In the genomic region with DNA sequence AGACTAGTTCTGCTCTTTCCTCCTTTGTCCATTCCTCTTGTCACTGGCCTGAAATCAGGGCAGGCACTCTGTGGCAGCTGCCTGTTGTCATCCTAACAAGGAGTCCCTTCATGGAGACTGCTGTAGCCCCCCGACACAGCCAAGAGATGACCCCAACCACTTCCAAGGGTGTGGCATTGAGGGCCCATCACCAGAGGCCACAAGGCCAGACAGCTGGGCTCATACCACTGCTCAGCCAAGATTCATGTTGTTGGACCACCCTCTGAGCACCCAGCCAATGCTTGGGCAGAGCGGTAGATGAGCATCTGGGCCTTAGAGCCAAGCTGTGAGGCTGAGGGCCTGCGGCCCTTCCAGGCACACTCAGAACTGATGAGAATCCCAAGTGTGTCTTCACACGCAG, we compare ENCODE assay signal across 1 cellular context.
TF ChIP-seq lines count a peak whose summit lies in the region.

No MANE protein-coding gene starts in this region.

TF ChIP-seq in IMR-90, 13 proteins besides CTCF, POLR2A, EP300 and RAD21:
- TF ChIP-seq CEBPB (IDR thresholded peaks at IDR 0.05; ENCODE audit: low read depth, low read length): no peak
- TF ChIP-seq MAFK (IDR thresholded peaks at IDR 0.05; ENCODE audit: low read depth, low read length): no peak
- TF ChIP-seq RCOR1 (IDR thresholded peaks at IDR 0.05; ENCODE audit: insufficient replicate concordance, low read length): no peak
- TF ChIP-seq, protein P1, sequence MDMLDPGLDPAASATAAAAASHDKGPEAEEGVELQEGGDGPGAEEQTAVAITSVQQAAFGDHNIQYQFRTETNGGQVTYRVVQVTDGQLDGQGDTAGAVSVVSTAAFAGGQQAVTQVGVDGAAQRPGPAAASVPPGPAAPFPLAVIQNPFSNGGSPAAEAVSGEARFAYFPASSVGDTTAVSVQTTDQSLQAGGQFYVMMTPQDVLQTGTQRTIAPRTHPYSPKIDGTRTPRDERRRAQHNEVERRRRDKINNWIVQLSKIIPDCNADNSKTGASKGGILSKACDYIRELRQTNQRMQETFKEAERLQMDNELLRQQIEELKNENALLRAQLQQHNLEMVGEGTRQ (IDR thresholded peaks at IDR 0.05; ENCODE audit: low read depth, low read length): no peak
- TF ChIP-seq NFE2L2 (IDR thresholded peaks at IDR 0.05; ENCODE audit: low read depth, low read length): no peak
- no peak for TF ChIP-seq MXI1 (IDR thresholded peaks at IDR 0.05; ENCODE audit: borderline replicate concordance, low read depth, low read length)
- no peak for TF ChIP-seq SMC3 (IDR thresholded peaks at IDR 0.05; ENCODE audit: low read depth, low read length)
- no peak for TF ChIP-seq MAZ (IDR thresholded peaks at IDR 0.05; ENCODE audit: borderline replicate concordance, low read depth, low read length)
- TF ChIP-seq RFX5 (IDR thresholded peaks at IDR 0.05; ENCODE audit: low read depth, low read length): no peak
- TF ChIP-seq, protein P2, sequence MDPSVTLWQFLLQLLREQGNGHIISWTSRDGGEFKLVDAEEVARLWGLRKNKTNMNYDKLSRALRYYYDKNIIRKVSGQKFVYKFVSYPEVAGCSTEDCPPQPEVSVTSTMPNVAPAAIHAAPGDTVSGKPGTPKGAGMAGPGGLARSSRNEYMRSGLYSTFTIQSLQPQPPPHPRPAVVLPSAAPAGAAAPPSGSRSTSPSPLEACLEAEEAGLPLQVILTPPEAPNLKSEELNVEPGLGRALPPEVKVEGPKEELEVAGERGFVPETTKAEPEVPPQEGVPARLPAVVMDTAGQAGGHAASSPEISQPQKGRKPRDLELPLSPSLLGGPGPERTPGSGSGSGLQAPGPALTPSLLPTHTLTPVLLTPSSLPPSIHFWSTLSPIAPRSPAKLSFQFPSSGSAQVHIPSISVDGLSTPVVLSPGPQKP (IDR thresholded peaks at IDR 0.05; ENCODE audit: borderline replicate concordance, low read depth, low read length): no peak
- no peak for TF ChIP-seq CHD1 (IDR thresholded peaks at IDR 0.05; ENCODE audit: low read depth, low read length)
- TF ChIP-seq BHLHE40 (IDR thresholded peaks at IDR 0.05; ENCODE audit: low read depth, low read length): no peak
- no peak for TF ChIP-seq FOS (IDR thresholded peaks at IDR 0.05; ENCODE audit: low read depth, low read length)
